In genomic region chr1:234643111-234643849, GRCh38 we compare ENCODE assay signal across 1 cellular context.
TF ChIP-seq lines count a peak whose summit lies in the region.

No MANE protein-coding gene starts in this region.

TF ChIP-seq in HepG2, 621 proteins besides CTCF, POLR2A, EP300 and RAD21 (continued from another document and continues in another):
- TF ChIP-seq ZNF639 (CRISPR knock-in tag; conservative IDR thresholded peaks at IDR 0.05) (peak; percentile 65; the same call in 1 of the 2 replicates), ADNP (CRISPR knock-in tag; IDR thresholded peaks at IDR 0.05) (no peak), SP140L (CRISPR knock-in tag; IDR thresholded peaks at IDR 0.05; ENCODE audit: borderline replicate concordance) (no peak; the same call in 1 of the 2 replicates), STAT5B (CRISPR knock-in tag; IDR thresholded peaks at IDR 0.05) (no peak), SUZ12 (IDR thresholded peaks at IDR 0.05; ENCODE audit: low read depth, low read length) (no peak), KAT2B (IDR thresholded peaks at IDR 0.05; ENCODE audit: borderline replicate concordance, low read depth, low read length) (no peak), RFXANK (CRISPR knock-in tag; IDR thresholded peaks at IDR 0.05) (peak; percentile 86), MAZ (IDR thresholded peaks at IDR 0.05; ENCODE audit: borderline replicate concordance, low read depth, low read length) (peak; percentile 49; the same call in 1 of the 2 replicates), MAZ (CRISPR knock-in tag; IDR thresholded peaks at IDR 0.05; ENCODE audit: low read depth) (peak; percentile 93), FOXA3 (CRISPR knock-in tag; IDR thresholded peaks at IDR 0.05) (peak; percentile 99), ZSCAN25 (CRISPR knock-in tag; IDR thresholded peaks at IDR 0.05) (peak; percentile 50; the same call in 1 of the 2 replicates), DMTF1 (CRISPR knock-in tag; IDR thresholded peaks at IDR 0.05) (no peak), TBP (CRISPR knock-in tag; IDR thresholded peaks at IDR 0.05) (0 out of 2 replicates have a peak, but pooled peaks have one; percentile 40), BATF2 (CRISPR knock-in tag; IDR thresholded peaks at IDR 0.05) (peak; percentile 69; the same call in 1 of the 2 replicates), YEATS4 (CRISPR knock-in tag; IDR thresholded peaks at IDR 0.05; ENCODE audit: borderline replicate concordance) (peak; percentile 84), ZNF337 (CRISPR knock-in tag; IDR thresholded peaks at IDR 0.05; ENCODE audit: borderline replicate concordance, low read depth) (peak; percentile 95), ZKSCAN8 (CRISPR knock-in tag; IDR thresholded peaks at IDR 0.05; ENCODE audit: borderline replicate concordance) (peak; percentile 94), SRF (IDR thresholded peaks at IDR 0.05; ENCODE audit: low read depth, low read length) (no peak), ZNF292 (CRISPR knock-in tag; IDR thresholded peaks at IDR 0.05; ENCODE audit: borderline replicate concordance, low read depth) (peak; percentile 99), ZNF740 (CRISPR knock-in tag; IDR thresholded peaks at IDR 0.05) (no peak; the same call in 1 of the 2 replicates), DNMT1 (CRISPR knock-in tag; IDR thresholded peaks at IDR 0.05) (no peak), ZNF576 (CRISPR knock-in tag; IDR thresholded peaks at IDR 0.05) (no peak), THAP11 (CRISPR knock-in tag; IDR thresholded peaks at IDR 0.05) (peak; percentile 85), RARA (CRISPR knock-in tag; IDR thresholded peaks at IDR 0.05) (peak; percentile 97), TRIM24 (CRISPR knock-in tag; IDR thresholded peaks at IDR 0.05) (peak; percentile 83; the same call in 1 of the 2 replicates), EHMT2 (IDR thresholded peaks at IDR 0.05; ENCODE audit: borderline replicate concordance, low read depth, low read length) (no peak; the same call in 1 of the 2 replicates), ZNF607 (CRISPR knock-in tag; IDR thresholded peaks at IDR 0.05; ENCODE audit: borderline replicate concordance) (peak; percentile 97), HDAC6 (IDR thresholded peaks at IDR 0.05; ENCODE audit: low read depth, low read length) (no peak), SP5 (CRISPR knock-in tag; IDR thresholded peaks at IDR 0.05; ENCODE audit: borderline replicate concordance, low read depth) (peak; percentile 81; the same call in 1 of the 2 replicates), MXD1 (CRISPR knock-in tag; IDR thresholded peaks at IDR 0.05) (no peak), PTBP1 (IDR thresholded peaks at IDR 0.05; ENCODE audit: low read depth, low read length, poor library complexity, severe bottlenecking) (no peak), DRAP1 (CRISPR knock-in tag; IDR thresholded peaks at IDR 0.05) (peak; percentile 76), NR2F1 (CRISPR knock-in tag; IDR thresholded peaks at IDR 0.05) (peak in 1 of 2 experiments; percentile 71), RXRA (CRISPR knock-in tag; IDR thresholded peaks at IDR 0.05) (peak; percentile 96), ZNF251 (CRISPR knock-in tag; IDR thresholded peaks at IDR 0.05) (no peak), GATA4 (IDR thresholded peaks at IDR 0.05; ENCODE audit: borderline replicate concordance, low read depth) (peak; percentile 96), ZNF274 (CRISPR knock-in tag; IDR thresholded peaks at IDR 0.05) (peak; percentile 73)
- TF ChIP-seq, protein P1, sequence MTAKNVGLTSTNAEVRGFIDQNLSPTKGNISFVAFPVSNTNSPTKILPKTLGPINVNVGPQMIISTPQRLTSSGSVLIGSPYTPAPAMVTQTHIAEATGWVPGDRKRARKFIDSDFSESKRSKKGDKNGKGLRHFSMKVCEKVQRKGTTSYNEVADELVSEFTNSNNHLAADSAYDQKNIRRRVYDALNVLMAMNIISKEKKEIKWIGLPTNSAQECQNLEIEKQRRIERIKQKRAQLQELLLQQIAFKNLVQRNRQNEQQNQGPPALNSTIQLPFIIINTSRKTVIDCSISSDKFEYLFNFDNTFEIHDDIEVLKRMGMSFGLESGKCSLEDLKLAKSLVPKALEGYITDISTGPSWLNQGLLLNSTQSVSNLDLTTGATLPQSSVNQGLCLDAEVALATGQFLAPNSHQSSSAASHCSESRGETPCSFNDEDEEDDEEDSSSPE (CRISPR knock-in tag; IDR thresholded peaks at IDR 0.05): peak; percentile 70
- TF ChIP-seq, protein P2, sequence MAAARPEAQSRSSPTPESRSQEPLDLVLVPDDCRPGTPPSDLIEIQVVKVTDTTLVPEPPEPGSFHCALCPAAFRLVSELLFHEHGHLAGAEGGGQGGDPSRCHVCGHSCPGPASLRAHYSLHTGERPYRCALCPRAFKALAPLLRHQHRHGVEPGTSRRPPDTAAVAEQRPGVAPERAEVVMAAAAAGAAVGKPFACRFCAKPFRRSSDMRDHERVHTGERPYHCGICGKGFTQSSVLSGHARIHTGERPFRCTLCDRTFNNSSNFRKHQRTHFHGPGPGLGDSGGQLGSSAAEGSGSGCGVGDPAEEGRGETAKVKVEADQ (CRISPR knock-in tag; IDR thresholded peaks at IDR 0.05; ENCODE audit: borderline replicate concordance): no peak
- TF ChIP-seq, protein P3, sequence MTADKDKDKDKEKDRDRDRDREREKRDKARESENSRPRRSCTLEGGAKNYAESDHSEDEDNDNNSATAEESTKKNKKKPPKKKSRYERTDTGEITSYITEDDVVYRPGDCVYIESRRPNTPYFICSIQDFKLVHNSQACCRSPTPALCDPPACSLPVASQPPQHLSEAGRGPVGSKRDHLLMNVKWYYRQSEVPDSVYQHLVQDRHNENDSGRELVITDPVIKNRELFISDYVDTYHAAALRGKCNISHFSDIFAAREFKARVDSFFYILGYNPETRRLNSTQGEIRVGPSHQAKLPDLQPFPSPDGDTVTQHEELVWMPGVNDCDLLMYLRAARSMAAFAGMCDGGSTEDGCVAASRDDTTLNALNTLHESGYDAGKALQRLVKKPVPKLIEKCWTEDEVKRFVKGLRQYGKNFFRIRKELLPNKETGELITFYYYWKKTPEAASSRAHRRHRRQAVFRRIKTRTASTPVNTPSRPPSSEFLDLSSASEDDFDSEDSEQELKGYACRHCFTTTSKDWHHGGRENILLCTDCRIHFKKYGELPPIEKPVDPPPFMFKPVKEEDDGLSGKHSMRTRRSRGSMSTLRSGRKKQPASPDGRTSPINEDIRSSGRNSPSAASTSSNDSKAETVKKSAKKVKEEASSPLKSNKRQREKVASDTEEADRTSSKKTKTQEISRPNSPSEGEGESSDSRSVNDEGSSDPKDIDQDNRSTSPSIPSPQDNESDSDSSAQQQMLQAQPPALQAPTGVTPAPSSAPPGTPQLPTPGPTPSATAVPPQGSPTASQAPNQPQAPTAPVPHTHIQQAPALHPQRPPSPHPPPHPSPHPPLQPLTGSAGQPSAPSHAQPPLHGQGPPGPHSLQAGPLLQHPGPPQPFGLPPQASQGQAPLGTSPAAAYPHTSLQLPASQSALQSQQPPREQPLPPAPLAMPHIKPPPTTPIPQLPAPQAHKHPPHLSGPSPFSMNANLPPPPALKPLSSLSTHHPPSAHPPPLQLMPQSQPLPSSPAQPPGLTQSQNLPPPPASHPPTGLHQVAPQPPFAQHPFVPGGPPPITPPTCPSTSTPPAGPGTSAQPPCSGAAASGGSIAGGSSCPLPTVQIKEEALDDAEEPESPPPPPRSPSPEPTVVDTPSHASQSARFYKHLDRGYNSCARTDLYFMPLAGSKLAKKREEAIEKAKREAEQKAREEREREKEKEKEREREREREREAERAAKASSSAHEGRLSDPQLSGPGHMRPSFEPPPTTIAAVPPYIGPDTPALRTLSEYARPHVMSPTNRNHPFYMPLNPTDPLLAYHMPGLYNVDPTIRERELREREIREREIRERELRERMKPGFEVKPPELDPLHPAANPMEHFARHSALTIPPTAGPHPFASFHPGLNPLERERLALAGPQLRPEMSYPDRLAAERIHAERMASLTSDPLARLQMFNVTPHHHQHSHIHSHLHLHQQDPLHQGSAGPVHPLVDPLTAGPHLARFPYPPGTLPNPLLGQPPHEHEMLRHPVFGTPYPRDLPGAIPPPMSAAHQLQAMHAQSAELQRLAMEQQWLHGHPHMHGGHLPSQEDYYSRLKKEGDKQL (CRISPR knock-in tag; IDR thresholded peaks at IDR 0.05; ENCODE audit: low read depth): peak; percentile 99
- TF ChIP-seq, protein P4, sequence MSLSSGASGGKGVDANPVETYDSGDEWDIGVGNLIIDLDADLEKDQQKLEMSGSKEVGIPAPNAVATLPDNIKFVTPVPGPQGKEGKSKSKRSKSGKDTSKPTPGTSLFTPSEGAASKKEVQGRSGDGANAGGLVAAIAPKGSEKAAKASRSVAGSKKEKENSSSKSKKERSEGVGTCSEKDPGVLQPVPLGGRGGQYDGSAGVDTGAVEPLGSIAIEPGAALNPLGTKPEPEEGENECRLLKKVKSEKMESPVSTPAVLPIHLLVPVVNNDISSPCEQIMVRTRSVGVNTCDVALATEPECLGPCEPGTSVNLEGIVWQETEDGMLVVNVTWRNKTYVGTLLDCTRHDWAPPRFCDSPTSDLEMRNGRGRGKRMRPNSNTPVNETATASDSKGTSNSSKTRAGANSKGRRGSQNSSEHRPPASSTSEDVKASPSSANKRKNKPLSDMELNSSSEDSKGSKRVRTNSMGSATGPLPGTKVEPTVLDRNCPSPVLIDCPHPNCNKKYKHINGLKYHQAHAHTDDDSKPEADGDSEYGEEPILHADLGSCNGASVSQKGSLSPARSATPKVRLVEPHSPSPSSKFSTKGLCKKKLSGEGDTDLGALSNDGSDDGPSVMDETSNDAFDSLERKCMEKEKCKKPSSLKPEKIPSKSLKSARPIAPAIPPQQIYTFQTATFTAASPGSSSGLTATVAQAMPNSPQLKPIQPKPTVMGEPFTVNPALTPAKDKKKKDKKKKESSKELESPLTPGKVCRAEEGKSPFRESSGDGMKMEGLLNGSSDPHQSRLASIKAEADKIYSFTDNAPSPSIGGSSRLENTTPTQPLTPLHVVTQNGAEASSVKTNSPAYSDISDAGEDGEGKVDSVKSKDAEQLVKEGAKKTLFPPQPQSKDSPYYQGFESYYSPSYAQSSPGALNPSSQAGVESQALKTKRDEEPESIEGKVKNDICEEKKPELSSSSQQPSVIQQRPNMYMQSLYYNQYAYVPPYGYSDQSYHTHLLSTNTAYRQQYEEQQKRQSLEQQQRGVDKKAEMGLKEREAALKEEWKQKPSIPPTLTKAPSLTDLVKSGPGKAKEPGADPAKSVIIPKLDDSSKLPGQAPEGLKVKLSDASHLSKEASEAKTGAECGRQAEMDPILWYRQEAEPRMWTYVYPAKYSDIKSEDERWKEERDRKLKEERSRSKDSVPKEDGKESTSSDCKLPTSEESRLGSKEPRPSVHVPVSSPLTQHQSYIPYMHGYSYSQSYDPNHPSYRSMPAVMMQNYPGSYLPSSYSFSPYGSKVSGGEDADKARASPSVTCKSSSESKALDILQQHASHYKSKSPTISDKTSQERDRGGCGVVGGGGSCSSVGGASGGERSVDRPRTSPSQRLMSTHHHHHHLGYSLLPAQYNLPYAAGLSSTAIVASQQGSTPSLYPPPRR (CRISPR knock-in tag; IDR thresholded peaks at IDR 0.05; ENCODE audit: borderline replicate concordance): peak; percentile 100
- TF ChIP-seq, protein P5, sequence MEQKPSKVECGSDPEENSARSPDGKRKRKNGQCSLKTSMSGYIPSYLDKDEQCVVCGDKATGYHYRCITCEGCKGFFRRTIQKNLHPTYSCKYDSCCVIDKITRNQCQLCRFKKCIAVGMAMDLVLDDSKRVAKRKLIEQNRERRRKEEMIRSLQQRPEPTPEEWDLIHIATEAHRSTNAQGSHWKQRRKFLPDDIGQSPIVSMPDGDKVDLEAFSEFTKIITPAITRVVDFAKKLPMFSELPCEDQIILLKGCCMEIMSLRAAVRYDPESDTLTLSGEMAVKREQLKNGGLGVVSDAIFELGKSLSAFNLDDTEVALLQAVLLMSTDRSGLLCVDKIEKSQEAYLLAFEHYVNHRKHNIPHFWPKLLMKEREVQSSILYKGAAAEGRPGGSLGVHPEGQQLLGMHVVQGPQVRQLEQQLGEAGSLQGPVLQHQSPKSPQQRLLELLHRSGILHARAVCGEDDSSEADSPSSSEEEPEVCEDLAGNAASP (CRISPR knock-in tag; IDR thresholded peaks at IDR 0.05; ENCODE audit: borderline replicate concordance): peak; percentile 94
